Comparison of ENCODE assay signal across 1 cellular context in genomic region chr1:234970731-234971476, GRCh38.
TF ChIP-seq lines count a peak whose summit lies in the region.

No MANE protein-coding gene starts in this region.

TF ChIP-seq in GM23338, 12 proteins besides CTCF, POLR2A, EP300 and RAD21 (continued from another document):
- TF ChIP-seq ZNF462 (CRISPR knock-in tag; IDR thresholded peaks at IDR 0.05) (no peak), ZNF114 (CRISPR knock-in tag; IDR thresholded peaks at IDR 0.05) (no peak), NANOG (IDR thresholded peaks at IDR 0.05; ENCODE audit: borderline replicate concordance) (no peak), ZNF331 (CRISPR knock-in tag; IDR thresholded peaks at IDR 0.05; ENCODE audit: low read depth) (no peak)
